In the genomic region with DNA sequence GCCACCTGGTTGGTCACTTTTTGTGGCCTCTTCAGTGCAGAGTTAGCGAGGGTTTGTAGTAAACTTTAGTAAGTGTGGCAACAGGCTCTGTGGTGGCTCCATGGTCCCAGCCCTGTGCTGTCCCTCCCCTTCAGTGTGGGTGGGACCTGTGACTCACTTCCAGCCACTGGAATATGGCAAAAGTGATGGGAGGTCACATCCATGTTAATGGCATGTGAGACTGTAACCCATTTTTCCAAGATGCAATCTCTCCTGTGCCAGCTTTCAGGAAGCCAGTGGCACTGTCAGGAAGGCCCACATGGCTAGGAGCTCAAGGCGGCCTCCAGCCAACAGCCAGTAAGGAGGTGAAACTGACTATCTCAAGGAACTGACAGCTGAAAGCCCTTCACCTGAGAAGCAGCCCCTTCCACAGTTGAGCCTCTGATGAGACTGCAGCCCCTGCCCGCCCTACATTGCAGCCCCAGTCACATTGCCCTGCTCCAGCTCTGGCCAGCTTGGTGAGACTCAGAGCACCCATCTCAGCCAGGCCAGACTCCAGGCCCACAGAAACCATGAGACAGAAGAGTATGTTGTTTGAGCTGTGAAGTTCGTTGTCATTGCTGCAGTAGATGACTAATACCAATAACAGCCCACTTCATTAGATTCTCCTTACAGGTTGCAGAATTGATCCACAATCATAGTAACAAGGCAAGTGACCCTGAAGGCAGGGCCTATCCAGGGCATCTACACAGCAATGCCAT, we compare ENCODE assay signal across 21 cellular contexts. TPM values are rescaled to one million over a fixed set of nuclear protein-coding genes. Genes with fewer than 3 reads are reported as not detected.
DNase-seq lines count a peak whose midpoint lies in the region; ATAC-seq and TF ChIP-seq lines count a peak whose summit lies in the region.
"Had no signal": no experiment of that assay in that cellular context is flagged by ENCODE, and none has a peak within 500 bp of the region (broad histone marks: within the 10 kb centered on the region; RNA-seq: fewer than 3 reads in every experiment).

No MANE protein-coding gene starts in this region.

- WGBS in spleen, 5 donors, result 71 to 89% (median 84%) methylated on average over 3 to 4 of the region's 4 CpGs
- WGBS in right lobe of liver (ENCODE audit: insufficient coverage, low coverage, low lambda C conversion rate, missing lambda C conversion rate), result 94% methylated on average over 2 of the region's 4 CpGs

- TF ChIP-seq POLR2A in spleen (IDR thresholded peaks at IDR 0.05), result no peak
- TF ChIP-seq POLR2A in right lobe of liver (IDR thresholded peaks at IDR 0.05), result no peak

- no peak for TF ChIP-seq CTCF in spleen (IDR thresholded peaks at IDR 0.05 in 8 of 11, conservative IDR thresholded peaks at IDR 0.05 in 3 of 11)
- no peak for TF ChIP-seq CTCF in right lobe of liver (IDR thresholded peaks at IDR 0.05)

- DNase-seq in activated CD8-positive, alpha-beta memory T cell treated with anti-CD3 and anti-CD28 coated beads for 24 hours, result peak; percentile 45
- no peak for DNase-seq in activated CD8-positive, alpha-beta memory T cell treated with anti-CD3 and anti-CD28 coated beads, Interleukin-2, amount 50 U/mL, for 4 hours
- DNase-seq in SW480 (ENCODE audit: low spot score) (peak; percentile 65), ecto neural progenitor cell (ENCODE audit: low spot score) (peak; percentile 25), spleen (peak; percentile 28), right lobe of liver (no peak), hippocampal formation (lab: John Stamatoyannopoulos, UW) (no peak), Kasumi-1 (lab: John Stamatoyannopoulos, UW) (no peak)
- DNase-seq: ACHN; DND-41; GDM1; GM23248; NCI-H1092 treated with DMSO at 0.1 percent for 48 hours; NCI-H1694; NCI-H2107; NCI-H345; NCI-H526 treated with DMSO at 0.1 percent for 48 hours; NK-92 treated with Interleukin-12 subunit alpha and Interleukin-12 subunit beta, amount 100 ng/mL, for 24 hours; OCI-M1 had no signal

- intact Hi-C loops in spleen (cut with DNase I; ENCODE audit: low total_unique reads) (no loop called here), right lobe of liver (cut with DNase I) (no loop called here)

- H3K4me3 ChIP-seq in spleen (no peak overlapping the region), right lobe of liver (no peak overlapping the region)
- H3K4me3 ChIP-seq: GM23248, K562 had no signal

- H3K4me1 ChIP-seq in spleen (peaks cover 0 to 23% (median 6%) of the 10 kb centered on the region in 6 donors), right lobe of liver (no peaks in the 10 kb centered on the region)

- ATAC-seq in right lobe of liver, result no peak
- ATAC-seq: CD8-positive, alpha-beta T cell; K562 had no signal

- H3K27ac ChIP-seq in spleen, result no peak overlapping the region
- no peak overlapping the region for H3K27ac ChIP-seq in right lobe of liver
- H3K27ac ChIP-seq: GM23248 had no signal

- H3K27me3 ChIP-seq in spleen (replicated peaks in 1 of 7) (no peaks in the 10 kb centered on the region), right lobe of liver (no peaks in the 10 kb centered on the region)

- H3K36me3 ChIP-seq in spleen (no peaks in the 10 kb centered on the region), right lobe of liver (no peaks in the 10 kb centered on the region)

- H3K9me3 ChIP-seq in spleen (peaks cover 0 to 17% (median 4%) of the 10 kb centered on the region in 8 donors), right lobe of liver (no peaks in the 10 kb centered on the region)

RNA-seq across cellular contexts. Expression of a gene that starts 13.1 kb away (rescaled TPM):
- total RNA-seq in spleen (100 to 1,000 TPM in 3 of 7 donors, 10 to 100 TPM in 4; 51.4 to 298 (median 95.5) TPM), right lobe of liver (1 to 10 TPM; 1.1 to 4.6 (median 1.5) TPM)
- 10 to 100 TPM; 23.1 to 51.6 (median 37.2) TPM for polyA plus RNA-seq in spleen
- total RNA-seq: GM23248, K562 had no signal
- polyA plus RNA-seq: GM23248, K562 had no signal

RNA-seq across cellular contexts. Expression of a gene that starts 56.6 kb away (rescaled TPM):
- total RNA-seq in spleen, result 100 to 1,000 TPM in 1 of 7 donors, 10 to 100 TPM in 6; 57.9 to 104 (median 78.8) TPM
- 10 to 100 TPM; 26.5 to 36.0 (median 31.5) TPM for polyA plus RNA-seq in spleen
- 100 to 1,000 TPM; 130 to 210 (median 140) TPM for total RNA-seq in right lobe of liver

Comparison
In these comparisons a context has a peak if more than half of its experiments do, and no peak if none do; other contexts are left out.
1. DNase-seq: peak in activated CD8-positive, alpha-beta memory T cell treated with anti-CD3 and anti-CD28 coated beads for 24 hours (single experiment), SW480 (single experiment), ecto neural progenitor cell (single experiment) and spleen (single experiment); none in activated CD8-positive, alpha-beta memory T cell treated with anti-CD3 and anti-CD28 coated beads, Interleukin-2, amount 50 U/mL, for 4 hours (single experiment), right lobe of liver (0 of 3), hippocampal formation (0 of 2) and Kasumi-1 (0 of 2).
2. RNA of a gene that starts 13.1 kb away (total RNA-seq): 51.4 to 298 TPM in spleen; 1.1 to 4.6 TPM in right lobe of liver; every median in the first group is over 4 times any median in the second.